8 cellular contexts compared by ENCODE assay signal in genomic region chrX:152831391-152831790, GRCh38. TPM values are rescaled to one million over a fixed set of nuclear protein-coding genes. Genes with fewer than 3 reads are reported as not detected.
DNase-seq lines count a peak whose midpoint lies in the region; ATAC-seq and TF ChIP-seq lines count a peak whose summit lies in the region.

No MANE protein-coding gene starts in this region.

- H3K27me3 ChIP-seq in BE2C (no peaks in the 10 kb centered on the region), duodenal mucosa (ENCODE audit: control insufficient read depth in 1 of 2, insufficient read depth in 2 of 2, low read length in 2 of 2) (no peaks in the 10 kb centered on the region)

- peaks cover 16 to 19% of the 10 kb centered on the region in 2 donors for H3K4me1 Mint-ChIP-seq in natural killer cell treated with Interleukin-12 subunit alpha and Interleukin-12 subunit beta and Interleukin-15 and Interleukin-18, amount 100 ng/mL, for 72 hours (ENCODE audit: low read depth in 2 of 2)

- no peaks in the 10 kb centered on the region for H3K36me3 Mint-ChIP-seq in natural killer cell treated with Interleukin-12 subunit alpha and Interleukin-12 subunit beta and Interleukin-15 and Interleukin-18, amount 100 ng/mL, for 72 hours

- H3K9ac ChIP-seq in duodenal mucosa (ENCODE audit: low read depth in 1 of 2, low read length in 2 of 2) = peak overlapping the region; percentile 76 to 83

- H3K27ac Mint-ChIP-seq in natural killer cell treated with Interleukin-12 subunit alpha and Interleukin-12 subunit beta and Interleukin-15 and Interleukin-18, amount 100 ng/mL, for 72 hours = peak overlapping the region; percentile 77 to 93

- H3K9me3 Mint-ChIP-seq in natural killer cell treated with Interleukin-12 subunit alpha and Interleukin-12 subunit beta and Interleukin-15 and Interleukin-18, amount 100 ng/mL, for 72 hours = no peaks in the 10 kb centered on the region

- peak overlapping the region; percentile 66 for H3K4me3 ChIP-seq in BE2C (ENCODE audit: low read depth, low read length)
- H3K4me3 ChIP-seq in duodenal mucosa (ENCODE audit: low read depth in 1 of 2, low read length in 2 of 2) = peak overlapping the region; percentile 87 to 88

- TF ChIP-seq CTCF in BE2C (IDR thresholded peaks at IDR 0.05; ENCODE audit: low read depth, low read length) = no peak

- ATAC-seq in natural killer cell treated with Interleukin-12 subunit alpha and Interleukin-12 subunit beta and Interleukin-15 and Interleukin-18, amount 100 ng/mL, for 72 hours = no peak
- no peak for ATAC-seq in GM21423 (IDR thresholded peaks at IDR 0.05; ENCODE audit: unreplicated experiment)

- H3K4me1 ChIP-seq in BE2C = no peaks in the 10 kb centered on the region
- peaks cover 18 to 19% of the 10 kb centered on the region in 2 donors for H3K4me1 ChIP-seq in duodenal mucosa (ENCODE audit: control insufficient read depth in 1 of 2, insufficient read depth in 2 of 2, low read length in 2 of 2)

- H3K4me3 Mint-ChIP-seq in natural killer cell treated with Interleukin-12 subunit alpha and Interleukin-12 subunit beta and Interleukin-15 and Interleukin-18, amount 100 ng/mL, for 72 hours = peak overlapping the region; percentile 95

- H3K27me3 Mint-ChIP-seq in natural killer cell treated with Interleukin-12 subunit alpha and Interleukin-12 subunit beta and Interleukin-15 and Interleukin-18, amount 100 ng/mL, for 72 hours = no peaks in the 10 kb centered on the region

- H3K36me3 ChIP-seq in BE2C = no peaks in the 10 kb centered on the region
- peaks cover 16% of the 10 kb centered on the region for H3K36me3 ChIP-seq in KOPT-K1 (ENCODE audit: insufficient read depth, low read length)
- no peaks in the 10 kb centered on the region for H3K36me3 ChIP-seq in duodenal mucosa (ENCODE audit: control insufficient read depth in 1 of 2, insufficient read depth in 2 of 2, low read length in 2 of 2)

- H3K27ac ChIP-seq in KOPT-K1 (ENCODE audit: low read depth, low read length, poor library complexity, severe bottlenecking) = peak overlapping the region; percentile 72
- no peak overlapping the region for H3K27ac ChIP-seq in duodenal mucosa (ENCODE audit: low read depth, low read length)

- H3K9me3 ChIP-seq in BE2C (no peaks in the 10 kb centered on the region), KOPT-K1 (ENCODE audit: insufficient read depth, low read length, poor library complexity, severe bottlenecking) (no peaks in the 10 kb centered on the region), duodenal mucosa (ENCODE audit: control insufficient read depth in 1 of 2, low read length in 2 of 2) (no peaks in the 10 kb centered on the region)

- DNase-seq in BE2C (no peak), hepatic stellate cell (ENCODE audit: low spot score) (no peak), NCI-H446 treated with DMSO at 0.1 percent for 48 hours (lab: John Stamatoyannopoulos, UW) (no peak)
- no peak for DNase-seq in natural killer cell treated with Interleukin-12 subunit alpha and Interleukin-12 subunit beta and Interleukin-15 and Interleukin-18, amount 100 ng/mL, for 72 hours (ENCODE audit: low spot score)
- DNase-seq in activated CD4-positive, alpha-beta T cell treated with anti-CD3 and anti-CD28 coated beads, Interleukin-2, amount 50 U/mL, for 1 hour = no peak

RNA-seq across cellular contexts. Expression of gene NSDHL, which starts 0.5 kb away (rescaled TPM):
- polyA plus RNA-seq in BE2C (2012; ENCODE audit: insufficient read depth, insufficient read length, low read depth) = 45.3 TPM
- 10 to 100 TPM; 21.1 to 22.2 TPM for total RNA-seq in natural killer cell treated with Interleukin-12 subunit alpha and Interleukin-12 subunit beta and Interleukin-15 and Interleukin-18, amount 100 ng/mL, for 72 hours

RNA-seq across cellular contexts. Expression of gene CETN2, which starts 0.8 kb away (rescaled TPM):
- 22.0 TPM for polyA plus RNA-seq in BE2C (2012; ENCODE audit: insufficient read depth, insufficient read length, low read depth)
- total RNA-seq in natural killer cell treated with Interleukin-12 subunit alpha and Interleukin-12 subunit beta and Interleukin-15 and Interleukin-18, amount 100 ng/mL, for 72 hours = 10 to 100 TPM in 1 of 2 donors, 1 to 10 TPM in 1; 9.4 to 12.7 TPM
